Comparison of ENCODE assay signal across 1 cellular context in the genomic region with DNA sequence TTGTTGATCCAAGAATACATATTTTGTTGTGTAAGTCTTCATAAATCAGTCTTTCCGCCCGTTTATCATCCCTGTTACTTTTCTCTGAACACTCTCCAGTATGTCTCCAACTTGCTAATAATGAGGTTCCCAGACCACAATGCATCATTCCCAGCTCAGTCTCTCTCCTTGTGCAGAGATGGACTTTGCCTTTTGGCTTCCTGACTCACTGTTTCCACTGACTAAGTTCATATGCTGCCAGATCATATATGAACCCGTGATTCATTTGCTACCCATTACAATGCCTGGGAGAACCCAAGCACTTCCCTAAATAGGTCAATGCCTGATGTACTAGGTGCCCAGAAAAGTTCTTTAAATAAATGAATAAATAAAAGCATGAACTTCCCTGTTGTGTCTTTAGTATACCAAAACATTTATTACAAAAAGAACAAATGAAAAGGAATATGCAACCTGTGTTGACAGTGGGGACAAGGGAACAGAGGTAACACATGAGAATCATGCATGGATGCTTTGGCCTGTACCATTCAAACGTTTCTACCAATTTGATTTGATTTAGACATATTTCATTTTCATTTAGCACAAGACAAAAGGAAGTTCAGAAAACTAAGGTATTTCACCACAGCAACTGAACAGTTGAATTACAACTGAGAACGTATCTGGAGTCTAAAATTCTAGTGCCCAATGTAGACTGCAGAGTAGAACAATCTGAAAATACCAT.
TF ChIP-seq lines count a peak whose summit lies in the region.

No MANE protein-coding gene starts in this region.

TF ChIP-seq in GM12878, 131 proteins besides CTCF, POLR2A, EP300 and RAD21 (continued from another document):
- no peak for TF ChIP-seq USF1 (IDR thresholded peaks at IDR 0.05; ENCODE audit: borderline replicate concordance, extremely low read length, insufficient read depth, low read depth, low read length)
- no peak for TF ChIP-seq ZNF24 (IDR thresholded peaks at IDR 0.05)
- TF ChIP-seq NFXL1 (IDR thresholded peaks at IDR 0.05; ENCODE audit: borderline replicate concordance) = no peak
- peak; percentile 93 for TF ChIP-seq BCL11A (IDR thresholded peaks at IDR 0.05; ENCODE audit: low read depth, low read length)
- TF ChIP-seq, protein P1, sequence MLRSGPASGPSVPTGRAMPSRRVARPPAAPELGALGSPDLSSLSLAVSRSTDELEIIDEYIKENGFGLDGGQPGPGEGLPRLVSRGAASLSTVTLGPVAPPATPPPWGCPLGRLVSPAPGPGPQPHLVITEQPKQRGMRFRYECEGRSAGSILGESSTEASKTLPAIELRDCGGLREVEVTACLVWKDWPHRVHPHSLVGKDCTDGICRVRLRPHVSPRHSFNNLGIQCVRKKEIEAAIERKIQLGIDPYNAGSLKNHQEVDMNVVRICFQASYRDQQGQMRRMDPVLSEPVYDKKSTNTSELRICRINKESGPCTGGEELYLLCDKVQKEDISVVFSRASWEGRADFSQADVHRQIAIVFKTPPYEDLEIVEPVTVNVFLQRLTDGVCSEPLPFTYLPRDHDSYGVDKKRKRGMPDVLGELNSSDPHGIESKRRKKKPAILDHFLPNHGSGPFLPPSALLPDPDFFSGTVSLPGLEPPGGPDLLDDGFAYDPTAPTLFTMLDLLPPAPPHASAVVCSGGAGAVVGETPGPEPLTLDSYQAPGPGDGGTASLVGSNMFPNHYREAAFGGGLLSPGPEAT (IDR thresholded peaks at IDR 0.05; ENCODE audit: low read depth) = peak; percentile 87
- TF ChIP-seq, protein P2, sequence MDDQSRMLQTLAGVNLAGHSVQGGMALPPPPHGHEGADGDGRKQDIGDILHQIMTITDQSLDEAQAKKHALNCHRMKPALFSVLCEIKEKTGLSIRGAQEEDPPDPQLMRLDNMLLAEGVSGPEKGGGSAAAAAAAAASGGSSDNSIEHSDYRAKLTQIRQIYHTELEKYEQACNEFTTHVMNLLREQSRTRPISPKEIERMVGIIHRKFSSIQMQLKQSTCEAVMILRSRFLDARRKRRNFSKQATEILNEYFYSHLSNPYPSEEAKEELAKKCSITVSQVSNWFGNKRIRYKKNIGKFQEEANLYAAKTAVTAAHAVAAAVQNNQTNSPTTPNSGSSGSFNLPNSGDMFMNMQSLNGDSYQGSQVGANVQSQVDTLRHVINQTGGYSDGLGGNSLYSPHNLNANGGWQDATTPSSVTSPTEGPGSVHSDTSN (IDR thresholded peaks at IDR 0.05; ENCODE audit: insufficient replicate concordance, low read depth, low read length) = no peak
- no peak for TF ChIP-seq HDAC6 (IDR thresholded peaks at IDR 0.05; ENCODE audit: unreplicated experiment)
- TF ChIP-seq KAT2A (conservative IDR thresholded peaks at IDR 0.05; ENCODE audit: control insufficient read depth, low read depth, low read length) = no peak
- no peak for TF ChIP-seq WRNIP1 (IDR thresholded peaks at IDR 0.05; ENCODE audit: borderline replicate concordance, low read depth, low read length)
- TF ChIP-seq SIN3A (IDR thresholded peaks at IDR 0.05; ENCODE audit: low read depth, low read length) = no peak
- TF ChIP-seq MEF2A (IDR thresholded peaks at IDR 0.05; ENCODE audit: insufficient read depth, low read depth, low read length) = peak; percentile 68
- TF ChIP-seq MYB (IDR thresholded peaks at IDR 0.05; ENCODE audit: borderline replicate concordance, low read depth, low read length) = no peak
- TF ChIP-seq MEF2B (IDR thresholded peaks at IDR 0.05; ENCODE audit: partially characterized antibody, poor library complexity, severe bottlenecking) = peak; percentile 80
- TF ChIP-seq SRF (IDR thresholded peaks at IDR 0.05; ENCODE audit: low read depth in 2 of 2, low read length in 2 of 2) = peak in 1 of 2 experiments; percentile 84; a peak in 2 of 4 replicates
- no peak for TF ChIP-seq NR2C1 (IDR thresholded peaks at IDR 0.05)
- TF ChIP-seq ZNF217 (IDR thresholded peaks at IDR 0.05) = 0 out of 2 replicates have a peak, but pooled peaks have one; percentile 22
- no peak for TF ChIP-seq CHD2 (IDR thresholded peaks at IDR 0.05; ENCODE audit: borderline replicate concordance, low read depth, low read length)
- no peak for TF ChIP-seq SMC3 (IDR thresholded peaks at IDR 0.05; ENCODE audit: borderline replicate concordance, low read length)
- TF ChIP-seq MXI1 (IDR thresholded peaks at IDR 0.05; ENCODE audit: low read depth, low read length) = no peak
- TF ChIP-seq RUNX3 (IDR thresholded peaks at IDR 0.05; ENCODE audit: low read length) = peak; percentile 83
- TF ChIP-seq, protein P3, sequence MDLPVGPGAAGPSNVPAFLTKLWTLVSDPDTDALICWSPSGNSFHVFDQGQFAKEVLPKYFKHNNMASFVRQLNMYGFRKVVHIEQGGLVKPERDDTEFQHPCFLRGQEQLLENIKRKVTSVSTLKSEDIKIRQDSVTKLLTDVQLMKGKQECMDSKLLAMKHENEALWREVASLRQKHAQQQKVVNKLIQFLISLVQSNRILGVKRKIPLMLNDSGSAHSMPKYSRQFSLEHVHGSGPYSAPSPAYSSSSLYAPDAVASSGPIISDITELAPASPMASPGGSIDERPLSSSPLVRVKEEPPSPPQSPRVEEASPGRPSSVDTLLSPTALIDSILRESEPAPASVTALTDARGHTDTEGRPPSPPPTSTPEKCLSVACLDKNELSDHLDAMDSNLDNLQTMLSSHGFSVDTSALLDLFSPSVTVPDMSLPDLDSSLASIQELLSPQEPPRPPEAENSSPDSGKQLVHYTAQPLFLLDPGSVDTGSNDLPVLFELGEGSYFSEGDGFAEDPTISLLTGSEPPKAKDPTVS (IDR thresholded peaks at IDR 0.05; ENCODE audit: low read depth, low read length) = no peak
- no peak for TF ChIP-seq IRF5 (IDR thresholded peaks at IDR 0.05; ENCODE audit: borderline replicate concordance)
- TF ChIP-seq ASH2L (IDR thresholded peaks at IDR 0.05; ENCODE audit: borderline replicate concordance, low read depth) = peak; percentile 76; the same call in 1 of the 2 replicates
- TF ChIP-seq DPF2 (IDR thresholded peaks at IDR 0.05) = peak; percentile 96
